Comparison of ENCODE assay signal across 8 cellular contexts in the genomic region with DNA sequence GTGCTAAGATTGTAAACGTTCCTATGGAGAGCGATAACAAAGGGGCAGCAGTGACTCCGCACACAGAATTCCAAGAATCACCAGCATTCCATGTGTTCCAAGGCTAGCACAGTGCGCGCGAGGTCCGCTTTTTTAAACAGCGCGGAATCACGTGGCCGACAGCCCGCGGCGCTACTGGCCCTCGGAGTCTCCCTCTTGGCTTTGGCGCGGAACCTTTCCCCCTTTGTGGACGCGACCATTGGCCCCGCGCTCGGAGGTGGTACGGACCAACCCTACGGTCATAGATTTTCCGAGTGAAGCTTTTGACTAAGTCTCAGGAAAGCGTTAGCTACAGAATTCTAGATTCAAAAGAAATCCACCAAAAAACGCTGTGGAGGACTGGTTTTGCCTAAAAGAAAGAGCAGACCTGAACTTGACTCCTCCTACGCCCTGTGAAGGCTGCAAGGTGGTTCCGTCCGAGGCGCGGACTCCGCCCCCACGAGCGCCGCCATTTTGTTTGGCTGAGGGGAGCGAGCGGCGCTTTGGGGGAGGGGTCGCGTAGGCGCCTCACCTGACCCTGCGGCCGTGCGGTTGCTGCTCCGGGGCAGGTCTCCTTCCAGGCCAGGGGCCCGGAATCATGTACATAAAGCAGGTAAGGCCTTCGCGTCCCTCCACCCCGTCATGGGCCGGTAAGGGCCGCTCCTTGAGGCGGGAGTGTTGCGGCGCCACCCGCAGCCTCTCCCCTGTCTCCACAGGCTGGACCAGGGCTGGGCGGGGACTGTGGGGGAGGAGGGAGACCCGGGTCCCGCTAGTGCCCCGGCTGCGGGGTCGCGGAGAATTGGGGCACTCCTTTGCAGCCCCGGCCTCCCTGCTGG. TPM values are rescaled to one million over a fixed set of nuclear protein-coding genes. Genes with fewer than 3 reads are reported as not detected.
A peak's percentile ranks its signal among the peaks of the same experiment; 100 is the strongest.
DNase-seq lines count a peak whose midpoint lies in the region; ATAC-seq, FAIRE-seq and TF ChIP-seq lines count a peak whose summit lies in the region.

A gene (plus strand): TSS at position 495 of the 854 bp plus-strand sequence. CDS start 122 bp downstream, at position 617.

- DNase-seq in GM12892 (ENCODE audit: insufficient read length) (peak; percentile 58), NCI-H1436 treated with DMSO at 0.1 percent for 48 hours (lab: John Stamatoyannopoulos, UW) (peak; percentile 86), amniotic epithelial cell (ENCODE audit: low read depth) (peak; percentile 91), heart right ventricle (peak; percentile 91 to 93), posterior cingulate gyrus (peak; percentile 87 to 98 (median 91)), upper lobe of left lung (peak; percentile 92 to 98)

- H3K9me3 ChIP-seq in heart right ventricle: no peaks in the 10 kb centered on the region
- no peaks in the 10 kb centered on the region for H3K9me3 ChIP-seq in upper lobe of left lung

- peaks cover 0 to 5% (median 0%) of the 10 kb centered on the region in 7 donors for H3K27me3 ChIP-seq in heart right ventricle
- H3K27me3 ChIP-seq in upper lobe of left lung: no peaks in the 10 kb centered on the region

- intact Hi-C loops in T-helper 1 cell treated with Interleukin-12 subunit alpha and Interleukin-12 subunit beta and Interleukin-4 antibody, amounts not matched to agents 30 ng/mL and 1 ng/mL, for 36 hours (cut with micrococcal nuclease): loop anchor here (1.0 to 5.0 kb wide), 15 partner anchors 10 to 655 kb away; a partner anchor contains a TSS
- intact Hi-C loops in heart right ventricle (cut with DNase I) (no loop called here), posterior cingulate gyrus (cut with DNase I) (loop anchor here (5.0 kb wide), 1 partner anchor 255 kb away; no protein-coding TSS in a partner anchor)

- TF ChIP-seq EP300 in upper lobe of left lung (IDR thresholded peaks at IDR 0.05): no peak

- ATAC-seq in HG02840 (IDR thresholded peaks at IDR 0.05; ENCODE audit: low FRiP score, unreplicated experiment) (peak; percentile 93), heart right ventricle (peak; percentile 93 to 98 (median 97)), upper lobe of left lung (ENCODE audit: low FRiP score in 2 of 2) (peak; percentile 97 to 98)

- peak; percentile 99 for FAIRE-seq in GM12892 (lab: Jason Lieb, UNC)

- 0% methylated on average over 64 of the region's 64 CpGs for WGBS in heart right ventricle, 2 donors
- WGBS in upper lobe of left lung, 2 donors: 0% methylated on average over 20 to 62 of the region's 64 CpGs

- peaks cover 0 to 10% (median 0%) of the 10 kb centered on the region in 9 donors for H3K36me3 ChIP-seq in heart right ventricle
- H3K36me3 ChIP-seq in upper lobe of left lung: no peaks in the 10 kb centered on the region

- peak within 1 kb of the TSS; percentile 58 to 95 (median 91) for H3K27ac ChIP-seq in heart right ventricle
- peak within 1 kb of the TSS; percentile 88 to 96 (median 90) for H3K27ac ChIP-seq in upper lobe of left lung

- TF ChIP-seq POLR2A in GM12892 (IDR thresholded peaks at IDR 0.05; ENCODE audit: low read depth, low read length): peak; percentile 84
- TF ChIP-seq POLR2A in upper lobe of left lung (IDR thresholded peaks at IDR 0.05): peak in 3 of 4 donors; percentile 24 to 70 (median 59)

- H3K4me3 ChIP-seq in heart right ventricle: peak within 1 kb of the TSS; percentile 78 to 99 (median 93)
- H3K4me3 ChIP-seq in upper lobe of left lung: peak within 1 kb of the TSS; percentile 66 to 100 (median 87)

- H3K4me1 ChIP-seq in heart right ventricle (peaks cover 0 to 51% (median 39%) of the 10 kb centered on the region in 9 donors), upper lobe of left lung (peaks cover 24 to 37% (median 30%) of the 10 kb centered on the region in 4 donors)

- TF ChIP-seq CTCF in heart right ventricle (IDR thresholded peaks at IDR 0.05): no peak
- peak in 1 of 6 experiments; percentile 16 for TF ChIP-seq CTCF in upper lobe of left lung (IDR thresholded peaks at IDR 0.05)

RNA-seq across cellular contexts. Expression of the gene that starts here (rescaled TPM):
- polyA plus RNA-seq in GM12892 (2012; ENCODE audit: missing spikeins): 55.8 TPM
- 68.6 TPM in 2 replicates for total RNA-seq in T-helper 1 cell treated with Interleukin-12 subunit alpha and Interleukin-12 subunit beta and Interleukin-4 antibody, amounts not matched to agents 30 ng/mL and 1 ng/mL, for 36 hours
- total RNA-seq in heart right ventricle: 10 to 100 TPM; 18.1 to 23.5 (median 20.9) TPM
- 10 to 100 TPM; 11.1 to 14.3 TPM for polyA plus RNA-seq in heart right ventricle
- total RNA-seq in upper lobe of left lung: 10 to 100 TPM; 13.7 to 45.9 (median 23.0) TPM

Comparison
In these comparisons a context has a peak if more than half of its experiments do, and no peak if none do; other contexts are left out.
1. Peak in every context shown above with its lines: DNase-seq, ATAC-seq, H3K4me3 ChIP-seq and H3K27ac ChIP-seq.
2. intact Hi-C loops: an anchor here in T-helper 1 cell treated with Interleukin-12 subunit alpha and Interleukin-12 subunit beta and Interleukin-4 antibody, amounts not matched to agents 30 ng/mL and 1 ng/mL, for 36 hours (1.0 to 5.0 kb wide) and posterior cingulate gyrus (5.0 kb wide); none called in heart right ventricle.